In the genomic region with DNA sequence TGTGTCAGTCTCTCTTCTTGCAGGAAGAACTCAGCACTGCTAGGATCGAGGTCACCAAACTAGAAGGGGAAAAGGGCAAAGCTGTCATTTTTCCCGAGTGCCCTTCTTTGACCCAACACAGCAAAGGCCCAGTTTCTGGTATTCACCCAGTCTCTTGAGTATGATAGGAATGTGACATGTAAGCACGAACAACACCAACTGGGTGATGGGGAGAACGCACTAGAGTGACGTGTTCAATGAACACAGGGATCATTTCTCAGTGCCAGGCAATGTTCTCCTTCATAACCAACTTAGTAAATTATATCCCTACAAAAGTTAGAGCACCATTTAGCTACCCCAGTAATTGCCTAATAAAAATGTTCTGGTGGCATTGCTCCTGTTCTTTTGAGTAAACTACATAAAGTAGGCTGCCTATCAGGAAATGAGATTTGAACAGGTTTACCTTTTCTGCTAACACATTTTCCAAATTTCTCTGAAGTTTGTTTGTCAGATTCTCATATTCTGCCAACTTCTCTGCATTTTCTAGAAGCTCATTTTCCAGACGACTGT, we compare ENCODE assay signal across 14 cellular contexts.
DNase-seq lines count a peak whose midpoint lies in the region; ATAC-seq and TF ChIP-seq lines count a peak whose summit lies in the region.
"Had no signal": no experiment of that assay in that cellular context is flagged by ENCODE, and none has a peak within 500 bp of the region (broad histone marks: within the 10 kb centered on the region; RNA-seq: fewer than 3 reads in every experiment).

No MANE protein-coding gene starts in this region.

- H3K9me3 ChIP-seq in OCI-LY3 (ENCODE audit: insufficient read depth, low read length) = no peaks in the 10 kb centered on the region
- H3K9me3 ChIP-seq in heart right ventricle = no peaks in the 10 kb centered on the region
- no peaks in the 10 kb centered on the region for H3K9me3 ChIP-seq in psoas muscle
- H3K9me3 ChIP-seq: BLaER1 treated with 17β-estradiol and CSF1 and Interleukin-3, amounts not matched to agents 10 nM and 100 nM had no signal

- intact Hi-C loops in heart right ventricle (cut with DNase I) = no loop called here
- intact Hi-C loops in psoas muscle (cut with DNase I) = no loop called here

- DNase-seq in heart right ventricle (no peak), psoas muscle (no peak), T-helper 9 cell (no peak), amniotic stem cell (lab: John Stamatoyannopoulos, UW) (no peak)
- DNase-seq: activated CD8-positive, alpha-beta memory T cell treated with anti-CD3 and anti-CD28 coated beads, Interleukin-2, amount 10 ng/mL, durations not matched to agents 7 days and 5 days; GF-D8; NCI-H1417 treated with DMSO at 0.1 percent for 48 hours; NCI-H748 treated with DMSO at 0.1 percent for 48 hours; stimulated activated CD4-positive, alpha-beta T cell treated with anti-CD3 and anti-CD28 coated beads, Interleukin-1b, Interleukin-23, amount 100 ng/mL, for 48 hours had no signal

- H3K36me3 ChIP-seq in OCI-LY3 (replicated peaks; ENCODE audit: low read depth, low read length) (peaks cover 78% of the 10 kb centered on the region), heart right ventricle (peaks cover 5 to 97% (median 72%) of the 10 kb centered on the region in 9 donors), psoas muscle (ENCODE audit: insufficient read depth in 1 of 2, low read depth in 1 of 2) (peaks cover 11 to 94% of the 10 kb centered on the region in 2 donors)

- ATAC-seq in heart right ventricle (peak in 6 of 8 donors; percentile 31 to 87 (median 58)), psoas muscle (peak; percentile 51 to 91 (median 88)), GM19452 (IDR thresholded peaks at IDR 0.05; ENCODE audit: unreplicated experiment) (no peak), HG03045 (IDR thresholded peaks at IDR 0.05; ENCODE audit: unreplicated experiment) (no peak)
- ATAC-seq: activated CD8-positive, alpha-beta memory T cell treated with anti-CD3 and anti-CD28 coated beads, Interleukin-2, amount 10 ng/mL, durations not matched to agents 7 days and 5 days had no signal

- no peak overlapping the region for H3K4me2 ChIP-seq in OCI-LY3 (ENCODE audit: low read length)
- H3K4me2 ChIP-seq: BLaER1 treated with 17β-estradiol and CSF1 and Interleukin-3, amounts not matched to agents 10 nM and 100 nM had no signal

- H3K79me2 ChIP-seq in OCI-LY3 (ENCODE audit: low read length) = peaks cover 8% of the 10 kb centered on the region

- no peak overlapping the region for H3K9ac ChIP-seq in OCI-LY3 (ENCODE audit: low read length)
- H3K9ac ChIP-seq: BLaER1 treated with 17β-estradiol and CSF1 and Interleukin-3, amounts not matched to agents 10 nM and 100 nM had no signal

- TF ChIP-seq CTCF in C4-2B (conservative IDR thresholded peaks at IDR 0.05) = no peak
- TF ChIP-seq CTCF in OCI-LY3 (IDR thresholded peaks at IDR 0.05; ENCODE audit: low read depth, low read length) = no peak
- TF ChIP-seq CTCF in heart right ventricle (IDR thresholded peaks at IDR 0.05) = no peak
- TF ChIP-seq CTCF in psoas muscle (IDR thresholded peaks at IDR 0.05) = no peak

- peaks cover 51% of the 10 kb centered on the region for H3K4me1 ChIP-seq in OCI-LY3 (ENCODE audit: low read length)
- H3K4me1 ChIP-seq in heart right ventricle = peaks cover 0 to 14% (median 7%) of the 10 kb centered on the region in 9 donors
- H3K4me1 ChIP-seq in psoas muscle = peaks cover 5% of the 10 kb centered on the region
- H3K4me1 ChIP-seq: BLaER1 treated with 17β-estradiol and CSF1 and Interleukin-3, amounts not matched to agents 10 nM and 100 nM had no signal

- no peaks in the 10 kb centered on the region for H4K20me1 ChIP-seq in OCI-LY3 (ENCODE audit: insufficient read depth, low read length)

- no peaks in the 10 kb centered on the region for H3K27me3 ChIP-seq in OCI-LY3 (ENCODE audit: low read depth, low read length)
- H3K27me3 ChIP-seq in heart right ventricle = no peaks in the 10 kb centered on the region
- no peaks in the 10 kb centered on the region for H3K27me3 ChIP-seq in psoas muscle (ENCODE audit: insufficient read depth in 3 of 3, low read length in 2 of 3)
- H3K27me3 ChIP-seq: BLaER1 treated with 17β-estradiol and CSF1 and Interleukin-3, amounts not matched to agents 10 nM and 100 nM had no signal

- H3K27ac ChIP-seq in C4-2B = peak overlapping the region; percentile 37; the same call in 1 of the 2 replicates
- peak overlapping the region; percentile 31; the same call in 1 of the 2 replicates for H3K27ac ChIP-seq in OCI-LY3 (ENCODE audit: low read length)
- H3K27ac ChIP-seq in heart right ventricle = peak overlapping the region in 5 of 10 donors; percentile 5 to 51 (median 37)
- H3K27ac ChIP-seq in psoas muscle = peak overlapping the region; percentile 56
- H3K27ac ChIP-seq: BLaER1 treated with 17β-estradiol and CSF1 and Interleukin-3, amounts not matched to agents 10 nM and 100 nM had no signal

- no peak overlapping the region for H2AFZ ChIP-seq in OCI-LY3 (ENCODE audit: low read depth, low read length)

- WGBS in heart right ventricle, 2 donors = 46 to 60% methylated on average over 6 of the region's 6 CpGs
- 35 to 51% (median 42%) methylated on average over 6 of the region's 6 CpGs for WGBS in psoas muscle, 3 donors

- H3K4me3 ChIP-seq in OCI-LY3 (ENCODE audit: low read length) (no peak overlapping the region), heart right ventricle (no peak overlapping the region), psoas muscle (no peak overlapping the region)
- H3K4me3 ChIP-seq: BLaER1 treated with 17β-estradiol and CSF1 and Interleukin-3, amounts not matched to agents 10 nM and 100 nM had no signal

Comparison
In these comparisons a context has a peak if more than half of its experiments do, and no peak if none do; other contexts are left out.
1. ATAC-seq: peak in heart right ventricle (6 of 8) and psoas muscle (4 of 4); none in GM19452 (single experiment) and HG03045 (single experiment).